ENCODE assay signal across 14 cellular contexts in genomic region chr17:72631568-72631967, GRCh38.
DNase-seq lines count a peak whose midpoint lies in the region; ATAC-seq and TF ChIP-seq lines count a peak whose summit lies in the region.
"Had no signal": no experiment of that assay in that cellular context is flagged by ENCODE, and none has a peak within 500 bp of the region (broad histone marks: within the 10 kb centered on the region; RNA-seq: fewer than 3 reads in every experiment).

No MANE protein-coding gene starts in this region.

- H3K36me3 ChIP-seq in sigmoid colon = no peaks in the 10 kb centered on the region

- DNase-seq in NCI-H1048 (lab: John Stamatoyannopoulos, UW) (peak; percentile 62), NCI-H748 (lab: John Stamatoyannopoulos, UW; ENCODE audit: unreplicated experiment) (peak; percentile 90), epithelial cell of prostate (ENCODE audit: low read depth, low spot score) (peak; percentile 53), KBM-7 (no peak), sigmoid colon (no peak), NCI-H2196 treated with DMSO at 0.1 percent for 48 hours (lab: John Stamatoyannopoulos, UW; ENCODE audit: unreplicated experiment) (no peak)
- DNase-seq: activated effector memory CD4-positive, alpha-beta T cell treated with Interleukin-2 at 50 U/mL for 16 hours; amygdala; GF-D8; NCI-H446 treated with DMSO at 0.1 percent for 48 hours; T-helper 1 cell had no signal

- TF ChIP-seq EP300 in sigmoid colon (IDR thresholded peaks at IDR 0.05) = no peak

- no peak for TF ChIP-seq CTCF in C4-2B (conservative IDR thresholded peaks at IDR 0.05)
- TF ChIP-seq CTCF in sigmoid colon (IDR thresholded peaks at IDR 0.05) = no peak

- H3K9me3 ChIP-seq in sigmoid colon = peaks cover 0 to 6% (median 0%) of the 10 kb centered on the region in 4 donors

- in situ Hi-C loops in KBM-7 (cut with MboI; ENCODE audit: low pct_unique_long_range_greater_than_20kb, low sequenced_read_pairs) = no loop called here

- no peak for TF ChIP-seq POLR2A in sigmoid colon (IDR thresholded peaks at IDR 0.05)

- no peak overlapping the region for H3K4me3 ChIP-seq in sigmoid colon

- intact Hi-C loops in sigmoid colon (cut with DNase I) = no loop called here

- ATAC-seq in GM21786 (IDR thresholded peaks at IDR 0.05; ENCODE audit: unreplicated experiment) = no peak
- ATAC-seq: WTC11 had no signal

- no peaks in the 10 kb centered on the region for H3K27me3 ChIP-seq in sigmoid colon

- 65 to 81% methylated on average over 10 of the region's 10 CpGs for WGBS in sigmoid colon, 2 donors

- H3K4me1 ChIP-seq in sigmoid colon = no peaks in the 10 kb centered on the region

- H3K27ac ChIP-seq in C4-2B (peak overlapping the region; percentile 33), epithelial cell of prostate (peak overlapping the region; percentile 45), sigmoid colon (no peak overlapping the region)

Comparison
In these comparisons a context has a peak if more than half of its experiments do, and no peak if none do; other contexts are left out.
1. H3K27ac ChIP-seq: peak in C4-2B (single experiment) and epithelial cell of prostate (single experiment); none in sigmoid colon (0 of 4).
2. DNase-seq: peak in NCI-H1048 (single experiment), NCI-H748 (single experiment) and epithelial cell of prostate (single experiment); none in KBM-7 (single experiment), sigmoid colon (single experiment) and NCI-H2196 treated with DMSO at 0.1 percent for 48 hours (single experiment).